Comparison of ENCODE assay signal across 12 cellular contexts in the genomic region with DNA sequence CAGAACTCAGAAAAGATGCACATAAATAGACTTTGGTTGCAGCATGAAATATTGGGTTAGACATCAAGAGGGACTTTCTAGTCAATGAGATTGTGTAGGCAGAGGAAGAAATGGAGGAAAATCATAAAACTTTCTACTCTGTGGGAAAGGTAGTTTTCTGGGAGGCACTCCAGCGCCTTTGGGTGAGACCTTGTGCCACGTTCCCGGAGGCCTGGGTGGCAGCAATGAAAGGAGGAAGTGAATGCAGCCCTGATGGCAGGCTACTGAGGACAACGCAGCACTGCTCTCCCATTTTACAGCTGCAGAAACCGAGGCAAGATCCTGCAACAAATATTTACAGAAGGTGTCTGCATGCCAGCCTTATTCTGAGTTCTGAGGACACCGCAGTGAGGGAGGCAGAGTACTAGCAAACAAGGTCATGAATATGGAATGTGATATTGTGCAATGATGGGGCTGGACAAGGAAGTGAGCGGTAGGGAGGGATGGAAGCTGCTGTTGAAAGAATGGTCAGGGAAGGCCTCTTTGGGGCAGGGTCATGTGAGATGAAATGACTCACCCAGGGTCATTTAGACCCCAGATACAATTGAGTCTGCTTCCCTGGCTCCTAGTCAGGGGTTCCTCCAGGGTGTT.
DNase-seq lines count a peak whose midpoint lies in the region; ATAC-seq and TF ChIP-seq lines count a peak whose summit lies in the region.
"Had no signal": no experiment of that assay in that cellular context is flagged by ENCODE, and none has a peak within 500 bp of the region (broad histone marks: within the 10 kb centered on the region; RNA-seq: fewer than 3 reads in every experiment).

No MANE protein-coding gene starts in this region.

- H3K36me3 ChIP-seq in muscle layer of colon (ENCODE audit: insufficient read depth, low read length) = no peaks in the 10 kb centered on the region
- H3K36me3 ChIP-seq: ovary, thoracic aorta had no signal

- TF ChIP-seq POLR2A in NB4 (IDR thresholded peaks at IDR 0.05; ENCODE audit: extremely low read depth, insufficient read length) = no peak

- H3K27ac ChIP-seq in muscle layer of colon (ENCODE audit: low read depth, low read length) = peak overlapping the region; percentile 90
- H3K27ac ChIP-seq: ovary, thoracic aorta had no signal

- no peak for ATAC-seq in HG02852 (IDR thresholded peaks at IDR 0.05; ENCODE audit: unreplicated experiment)

- no peaks in the 10 kb centered on the region for H3K27me3 ChIP-seq in muscle layer of colon (ENCODE audit: control insufficient read depth in 1 of 2, insufficient read depth in 2 of 2, low read length in 2 of 2)
- H3K27me3 ChIP-seq: ovary had no signal

- no peak overlapping the region for H3K9ac ChIP-seq in muscle layer of colon (ENCODE audit: low read length)

- peaks cover 35% of the 10 kb centered on the region for H3K4me1 ChIP-seq in muscle layer of colon (ENCODE audit: insufficient read depth, low read length)

- no peak overlapping the region for H3K4me3 ChIP-seq in NB4 (ENCODE audit: low read depth, low read length)
- H3K4me3 ChIP-seq in muscle layer of colon (ENCODE audit: low read depth in 1 of 2, low read length in 2 of 2) = no peak overlapping the region
- H3K4me3 ChIP-seq: ovary, thoracic aorta had no signal

- TF ChIP-seq CTCF in NB4 (IDR thresholded peaks at IDR 0.05; ENCODE audit: low read depth, low read length) = no peak

- H3K9me3 ChIP-seq in muscle layer of colon (ENCODE audit: low read length) = no peaks in the 10 kb centered on the region
- H3K9me3 ChIP-seq: ovary, thoracic aorta had no signal

- DNase-seq in AG20443 (ENCODE audit: low spot score) (peak; percentile 85), NB4 (ENCODE audit: low read depth) (peak; percentile 84), dermis blood vessel endothelial cell (peak; percentile 67), DMS79 treated with DMSO at 0.1 percent for 48 hours (lab: John Stamatoyannopoulos, UW) (no peak), NCI-H2227 treated with DMSO at 0.1 percent for 48 hours (lab: John Stamatoyannopoulos, UW) (no peak), NAMALWA (ENCODE audit: low spot score) (no peak)
- DNase-seq: DND-41, NCI-H1694 treated with DMSO at 0.1 percent for 48 hours, ovary had no signal

Comparison
In these comparisons a context has a peak if more than half of its experiments do, and no peak if none do; other contexts are left out.
1. DNase-seq: peak in AG20443 (single experiment), NB4 (single experiment) and dermis blood vessel endothelial cell (single experiment); none in DMS79 treated with DMSO at 0.1 percent for 48 hours (single experiment), NCI-H2227 treated with DMSO at 0.1 percent for 48 hours (single experiment) and NAMALWA (single experiment).